In genomic region chr6:52815167-52816092, GRCh38 we compare ENCODE assay signal across 1 cellular context.
A peak's percentile ranks its signal among the peaks of the same experiment; 100 is the strongest.
TF ChIP-seq lines count a peak whose summit lies in the region.

No MANE protein-coding gene starts in this region.

TF ChIP-seq in HepG2, 621 proteins besides CTCF, POLR2A, EP300 and RAD21 (continued from another document and continues in another):
- peak; percentile 66; the same call in 1 of the 2 replicates for TF ChIP-seq ZNF710 (CRISPR knock-in tag; IDR thresholded peaks at IDR 0.05; ENCODE audit: borderline replicate concordance)
- no peak for TF ChIP-seq ZNF709 (CRISPR knock-in tag; IDR thresholded peaks at IDR 0.05)
- TF ChIP-seq TARDBP (CRISPR knock-in tag; IDR thresholded peaks at IDR 0.05): no peak
- TF ChIP-seq ZNF446 (CRISPR knock-in tag; IDR thresholded peaks at IDR 0.05): no peak
- no peak for TF ChIP-seq ZFP36 (IDR thresholded peaks at IDR 0.05; ENCODE audit: borderline replicate concordance, low read depth, low read length, partially characterized antibody)
- TF ChIP-seq AKNA (CRISPR knock-in tag; IDR thresholded peaks at IDR 0.05; ENCODE audit: borderline replicate concordance): no peak
- TF ChIP-seq SP1 (IDR thresholded peaks at IDR 0.05): no peak
- TF ChIP-seq SP1 (CRISPR knock-in tag; IDR thresholded peaks at IDR 0.05): no peak
- TF ChIP-seq PPARG (CRISPR knock-in tag; conservative IDR thresholded peaks at IDR 0.05): 0 out of 2 replicates have a peak, but pooled peaks have one; percentile 7
- no peak for TF ChIP-seq GATA4 (IDR thresholded peaks at IDR 0.05; ENCODE audit: borderline replicate concordance, low read depth)
- 0 out of 2 replicates have a peak, but pooled peaks have one; percentile 24 for TF ChIP-seq ZNF652 (CRISPR knock-in tag; IDR thresholded peaks at IDR 0.05; ENCODE audit: borderline replicate concordance, low read depth)
- no peak for TF ChIP-seq PLSCR1 (CRISPR knock-in tag; IDR thresholded peaks at IDR 0.05; ENCODE audit: borderline replicate concordance)
- no peak for TF ChIP-seq ZSCAN21 (CRISPR knock-in tag; IDR thresholded peaks at IDR 0.05; ENCODE audit: borderline replicate concordance)
- TF ChIP-seq ZNF180 (CRISPR knock-in tag; IDR thresholded peaks at IDR 0.05; ENCODE audit: borderline replicate concordance, low read depth): no peak
- TF ChIP-seq NFE2L1 (CRISPR knock-in tag; IDR thresholded peaks at IDR 0.05; ENCODE audit: borderline replicate concordance): no peak
- TF ChIP-seq ZNF546 (CRISPR knock-in tag; conservative IDR thresholded peaks at IDR 0.05): no peak
- no peak for TF ChIP-seq FOXO4 (CRISPR knock-in tag; conservative IDR thresholded peaks at IDR 0.05)
- peak; percentile 60; the same call in 1 of the 2 replicates for TF ChIP-seq CREM (IDR thresholded peaks at IDR 0.05)
- TF ChIP-seq CREM (CRISPR knock-in tag; IDR thresholded peaks at IDR 0.05): no peak
- 0 out of 2 replicates have a peak, but pooled peaks have one; percentile 4 for TF ChIP-seq ZNF317 (CRISPR knock-in tag; IDR thresholded peaks at IDR 0.05)
- no peak for TF ChIP-seq PRPF4 (IDR thresholded peaks at IDR 0.05; ENCODE audit: low read depth, low read length, poor library complexity, severe bottlenecking)
- no peak for TF ChIP-seq U2AF1 (optimal IDR thresholded peaks at IDR 0.05; ENCODE audit: low read depth, low read length)
- TF ChIP-seq ZNF280B (CRISPR knock-in tag; IDR thresholded peaks at IDR 0.05; ENCODE audit: borderline replicate concordance): no peak
- TF ChIP-seq ZNF282 (IDR thresholded peaks at IDR 0.05; ENCODE audit: partially characterized antibody): no peak
- TF ChIP-seq MTF2 (CRISPR knock-in tag; IDR thresholded peaks at IDR 0.05; ENCODE audit: borderline replicate concordance): no peak
- peak; percentile 64; the same call in 1 of the 2 replicates for TF ChIP-seq BRF2 (CRISPR knock-in tag; IDR thresholded peaks at IDR 0.05)
- no peak for TF ChIP-seq ZNF672 (CRISPR knock-in tag; IDR thresholded peaks at IDR 0.05)
- TF ChIP-seq ZNF737 (CRISPR knock-in tag; IDR thresholded peaks at IDR 0.05; ENCODE audit: borderline replicate concordance): 0 out of 2 replicates have a peak, but pooled peaks have one; percentile 39
- 0 out of 2 replicates have a peak, but pooled peaks have one; percentile 34 for TF ChIP-seq ZNF597 (CRISPR knock-in tag; IDR thresholded peaks at IDR 0.05)
- TF ChIP-seq NR2C2 (CRISPR knock-in tag; IDR thresholded peaks at IDR 0.05; ENCODE audit: borderline replicate concordance): peak; percentile 76; the same call in 1 of the 2 replicates
- peak; percentile 80; the same call in 1 of the 2 replicates for TF ChIP-seq DPF2 (CRISPR knock-in tag; IDR thresholded peaks at IDR 0.05; ENCODE audit: borderline replicate concordance, low read depth)
- no peak for TF ChIP-seq KMT2A (CRISPR knock-in tag; IDR thresholded peaks at IDR 0.05)
- no peak for TF ChIP-seq TAF15 (IDR thresholded peaks at IDR 0.05; ENCODE audit: low read depth, low read length, poor library complexity, severe bottlenecking)
- no peak for TF ChIP-seq DZIP1 (CRISPR knock-in tag; IDR thresholded peaks at IDR 0.05)
- peak; percentile 84 to 89 for TF ChIP-seq HMGXB4 (CRISPR knock-in tag; IDR thresholded peaks at IDR 0.05; ENCODE audit: borderline replicate concordance in 1 of 2, low read depth in 1 of 2)
- TF ChIP-seq ZNF367 (CRISPR knock-in tag; IDR thresholded peaks at IDR 0.05; ENCODE audit: borderline replicate concordance): no peak
- TF ChIP-seq ZBTB2 (CRISPR knock-in tag; IDR thresholded peaks at IDR 0.05; ENCODE audit: low read depth): no peak
- no peak for TF ChIP-seq ZNF33B (CRISPR knock-in tag; IDR thresholded peaks at IDR 0.05)
- no peak for TF ChIP-seq ZNF589 (CRISPR knock-in tag; conservative IDR thresholded peaks at IDR 0.05)
- TF ChIP-seq ZNF619 (CRISPR knock-in tag; IDR thresholded peaks at IDR 0.05): 0 out of 2 replicates have a peak, but pooled peaks have one; percentile 69
